20 cellular contexts compared by ENCODE assay signal in genomic region chr21:21188513-21189188, GRCh38.
DNase-seq lines count a peak whose midpoint lies in the region; ATAC-seq and TF ChIP-seq lines count a peak whose summit lies in the region.
"Had no signal": no experiment of that assay in that cellular context is flagged by ENCODE, and none has a peak within 500 bp of the region (broad histone marks: within the 10 kb centered on the region; RNA-seq: fewer than 3 reads in every experiment).

No MANE protein-coding gene starts in this region.

- ATAC-seq in HG02642 (IDR thresholded peaks at IDR 0.05; ENCODE audit: poor library complexity, unreplicated experiment): no peak
- ATAC-seq: activated CD4-positive, CD25-positive, alpha-beta regulatory T cell treated with anti-CD3 and anti-CD28 coated beads, Interleukin-2, amount 50 U/mL, for 24 hours; left lobe of liver; naive thymus-derived CD8-positive, alpha-beta T cell; PC-3 had no signal

- H3K36me3 Mint-ChIP-seq in osteocyte (ENCODE audit: unreplicated experiment): no peaks in the 10 kb centered on the region
- H3K36me3 Mint-ChIP-seq: activated naive CD8-positive, alpha-beta T cell treated with anti-CD3 and anti-CD28 coated beads for 36 hours; immature natural killer cell; naive thymus-derived CD8-positive, alpha-beta T cell had no signal

- peaks cover 20% of the 10 kb centered on the region for H3K4me1 Mint-ChIP-seq in osteocyte (ENCODE audit: unreplicated experiment)
- H3K4me1 Mint-ChIP-seq: activated naive CD8-positive, alpha-beta T cell treated with anti-CD3 and anti-CD28 coated beads for 36 hours; naive thymus-derived CD8-positive, alpha-beta T cell had no signal

- TF ChIP-seq CTCF in osteocyte (IDR thresholded peaks at IDR 0.05): no peak

- DNase-seq in NCI-H1092 treated with DMSO at 0.1 percent for 48 hours (lab: John Stamatoyannopoulos, UW): peak; percentile 22
- no peak for DNase-seq in NCI-H1092 (lab: John Stamatoyannopoulos, UW)
- DNase-seq in NCI-H128 (lab: John Stamatoyannopoulos, UW; ENCODE audit: unreplicated experiment): peak; percentile 39
- peak; percentile 52 for DNase-seq in OCI-M1 (lab: John Stamatoyannopoulos, UW)
- peak; percentile 32 for DNase-seq in iris pigment epithelial cell (ENCODE audit: low read depth)
- no peak for DNase-seq in osteocyte (ENCODE audit: extremely low spot score, unreplicated experiment)
- DNase-seq in dermis blood vessel endothelial cell: no peak
- DNase-seq: activated CD4-positive, alpha-beta memory T cell treated with anti-CD3 and anti-CD28 coated beads, Interleukin-2, amount 10 ng/mL, durations not matched to agents 7 days and 5 days; activated naive CD8-positive, alpha-beta T cell treated with anti-CD3 and anti-CD28 coated beads for 36 hours; immature natural killer cell; KBM-7; MM.1S; naive thymus-derived CD8-positive, alpha-beta T cell; NCI-H2029 treated with DMSO at 0.1 percent for 48 hours; NCI-H82; PC-3; Right ventricle myocardium superior had no signal

- no peaks in the 10 kb centered on the region for H3K27me3 Mint-ChIP-seq in osteocyte (ENCODE audit: unreplicated experiment)
- H3K27me3 Mint-ChIP-seq: activated CD4-positive, alpha-beta memory T cell treated with anti-CD3 and anti-CD28 coated beads, Interleukin-2, amount 10 ng/mL, durations not matched to agents 7 days and 5 days had no signal

- no peak overlapping the region for H3K4me3 Mint-ChIP-seq in osteocyte (ENCODE audit: unreplicated experiment)
- H3K4me3 Mint-ChIP-seq: activated CD4-positive, alpha-beta memory T cell treated with anti-CD3 and anti-CD28 coated beads, Interleukin-2, amount 10 ng/mL, durations not matched to agents 7 days and 5 days; activated naive CD8-positive, alpha-beta T cell treated with anti-CD3 and anti-CD28 coated beads for 36 hours; immature natural killer cell; naive thymus-derived CD8-positive, alpha-beta T cell had no signal

- H3K27ac Mint-ChIP-seq in osteocyte (ENCODE audit: unreplicated experiment): no peak overlapping the region
- H3K27ac Mint-ChIP-seq: activated CD4-positive, alpha-beta memory T cell treated with anti-CD3 and anti-CD28 coated beads, Interleukin-2, amount 10 ng/mL, durations not matched to agents 7 days and 5 days; activated naive CD8-positive, alpha-beta T cell treated with anti-CD3 and anti-CD28 coated beads for 36 hours; immature natural killer cell; naive thymus-derived CD8-positive, alpha-beta T cell had no signal

- no peaks in the 10 kb centered on the region for H3K9me3 Mint-ChIP-seq in osteocyte (ENCODE audit: unreplicated experiment)
- H3K9me3 Mint-ChIP-seq: activated CD4-positive, alpha-beta memory T cell treated with anti-CD3 and anti-CD28 coated beads, Interleukin-2, amount 10 ng/mL, durations not matched to agents 7 days and 5 days; activated naive CD8-positive, alpha-beta T cell treated with anti-CD3 and anti-CD28 coated beads for 36 hours; naive thymus-derived CD8-positive, alpha-beta T cell had no signal

Comparison
In these comparisons a context has a peak if more than half of its experiments do, and no peak if none do; other contexts are left out.
1. DNase-seq: peak in NCI-H1092 treated with DMSO at 0.1 percent for 48 hours (single experiment), NCI-H128 (single experiment), OCI-M1 (single experiment) and iris pigment epithelial cell (single experiment); none in NCI-H1092 (single experiment), osteocyte (single experiment) and dermis blood vessel endothelial cell (single experiment).